In the genomic region with DNA sequence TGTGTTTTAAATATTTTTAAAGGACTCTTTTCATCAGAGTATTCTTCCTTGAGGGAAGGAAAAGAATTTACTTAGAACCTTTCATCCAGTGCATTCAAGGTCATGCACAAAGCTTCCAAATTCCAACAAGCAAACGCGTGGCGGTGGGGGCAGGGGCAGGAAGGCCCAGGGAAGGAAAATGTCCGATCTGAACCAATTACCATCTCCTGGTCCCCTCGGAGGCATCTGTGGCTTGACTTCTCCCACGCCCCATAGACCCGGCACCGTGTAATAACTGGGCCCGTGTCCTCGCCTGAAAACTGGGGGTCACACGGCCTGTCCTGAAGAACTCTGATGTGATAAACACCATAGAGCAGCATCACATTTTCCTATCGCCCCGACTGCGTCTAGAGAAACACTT, we compare ENCODE assay signal across 28 cellular contexts.
"Had no signal": no experiment of that assay in that cellular context is flagged by ENCODE, and none has a peak within 500 bp of the region (broad histone marks: within the 10 kb centered on the region; RNA-seq: fewer than 3 reads in every experiment).

No MANE protein-coding gene starts in this region.

- H3K4me3 Mint-ChIP-seq: activated CD4-positive, alpha-beta T cell treated with anti-CD3 and anti-CD28 coated beads, Interleukin-2, amount 10 ng/mL, durations not matched to agents 7 days and 5 days; activated CD8-positive, alpha-beta T cell treated with anti-CD3 and anti-CD28 coated beads, Interleukin-2, amount 10 ng/mL, durations not matched to agents 7 days and 5 days; activated naive CD4-positive, alpha-beta T cell treated with anti-CD3 and anti-CD28 coated beads, Interleukin-2, amount 50 U/mL, for 24 hours; brain; IgD-negative memory B cell; T-helper 2 cell treated with Interferon-gamma antibody and Interleukin-4, amounts not matched to agents 5 μg/mL and 100 μg/mL, for 36 hours had no signal

- H3K4me1 ChIP-seq: SJCRH30 had no signal

- H3K27ac ChIP-seq: SJCRH30, SK-N-MC had no signal

- H3K27ac Mint-ChIP-seq: activated CD4-positive, alpha-beta T cell treated with anti-CD3 and anti-CD28 coated beads, Interleukin-2, amount 10 ng/mL, durations not matched to agents 7 days and 5 days; activated CD8-positive, alpha-beta T cell treated with anti-CD3 and anti-CD28 coated beads, Interleukin-2, amount 10 ng/mL, durations not matched to agents 7 days and 5 days; activated naive CD4-positive, alpha-beta T cell treated with anti-CD3 and anti-CD28 coated beads, Interleukin-2, amount 50 U/mL, for 24 hours; activated T-helper 2 cell treated with anti-CD3 and anti-CD28 coated beads, Interferon-gamma antibody, Interleukin-2, Interleukin-4, amounts not matched to agents 10 μg/mL and 5 μg/mL and 100 μg/mL, durations not matched to agents 14 hours and 24 hours and 36 hours; brain; T-helper 2 cell treated with Interferon-gamma antibody and Interleukin-4, amounts not matched to agents 5 μg/mL and 100 μg/mL, for 36 hours had no signal

- ATAC-seq: activated CD8-positive, alpha-beta T cell treated with anti-CD3 and anti-CD28 coated beads, Interleukin-2, amount 10 ng/mL, durations not matched to agents 7 days and 5 days; Panc1 had no signal

- H3K36me3 ChIP-seq: SJCRH30 had no signal

- H3K4me1 Mint-ChIP-seq: activated naive CD4-positive, alpha-beta T cell treated with anti-CD3 and anti-CD28 coated beads, Interleukin-2, amount 50 U/mL, for 24 hours; IgD-negative memory B cell had no signal

- H3K9me3 ChIP-seq: MG63, SJCRH30 had no signal

- H3K9me3 Mint-ChIP-seq: activated CD4-positive, alpha-beta T cell treated with anti-CD3 and anti-CD28 coated beads, Interleukin-2, amount 10 ng/mL, durations not matched to agents 7 days and 5 days; activated naive CD4-positive, alpha-beta T cell treated with anti-CD3 and anti-CD28 coated beads, Interleukin-2, amount 50 U/mL, for 24 hours; activated T-helper 2 cell treated with anti-CD3 and anti-CD28 coated beads, Interferon-gamma antibody, Interleukin-2, Interleukin-4, amounts not matched to agents 10 μg/mL and 5 μg/mL and 100 μg/mL, durations not matched to agents 14 hours and 24 hours and 36 hours; IgD-negative memory B cell; T-helper 2 cell treated with Interferon-gamma antibody and Interleukin-4, amounts not matched to agents 5 μg/mL and 100 μg/mL, for 36 hours had no signal

- DNase-seq: activated CD4-positive, alpha-beta T cell treated with anti-CD3 and anti-CD28 coated beads, Interleukin-2, amount 10 ng/mL, durations not matched to agents 7 days and 5 days; activated CD4-positive, alpha-beta T cell treated with anti-CD3 and anti-CD28 coated beads, Interleukin-2, amount 50 U/mL, for 48 hours; activated CD8-positive, alpha-beta memory T cell treated with anti-CD3 and anti-CD28 coated beads, Interleukin-2, amount 50 U/mL, for 4 hours; activated CD8-positive, alpha-beta T cell treated with anti-CD3 and anti-CD28 coated beads, Interleukin-2, amount 10 ng/mL, durations not matched to agents 7 days and 5 days; activated gamma-delta T cell; activated naive CD4-positive, alpha-beta T cell treated with Interleukin-2 at 50 U/mL for 16 hours; anterior cingulate cortex; central memory CD4-positive, alpha-beta T cell; Karpas-422; KBM-7; MG63; NCI-H1048; NCI-H1105 treated with DMSO at 0.1 percent for 48 hours; NCI-H1436; NCI-H1694; NCI-H1930; NCI-H2081 treated with DMSO at 0.1 percent for 48 hours; NCI-H345; NCI-H524 treated with DMSO at 0.1 percent for 48 hours; SHP77; SJCRH30 had no signal

- H3K27me3 ChIP-seq: MG63, SJCRH30 had no signal

- H3K27me3 Mint-ChIP-seq: activated CD4-positive, alpha-beta T cell treated with anti-CD3 and anti-CD28 coated beads, Interleukin-2, amount 10 ng/mL, durations not matched to agents 7 days and 5 days; activated naive CD4-positive, alpha-beta T cell treated with anti-CD3 and anti-CD28 coated beads, Interleukin-2, amount 50 U/mL, for 24 hours; brain; IgD-negative memory B cell had no signal

- H3K4me3 ChIP-seq: MG63, SJCRH30, SK-N-MC had no signal
